Comparison of ENCODE assay signal across 11 cellular contexts in genomic region chr5:150645070-150645700, GRCh38. TPM values are rescaled to one million over a fixed set of nuclear protein-coding genes. Genes with fewer than 3 reads are reported as not detected.
A peak's percentile ranks its signal among the peaks of the same experiment; 100 is the strongest.
DNase-seq lines count a peak whose midpoint lies in the region; ATAC-seq and TF ChIP-seq lines count a peak whose summit lies in the region.
"Had no signal": no experiment of that assay in that cellular context is flagged by ENCODE, and none has a peak within 500 bp of the region (broad histone marks: within the 10 kb centered on the region; RNA-seq: fewer than 3 reads in every experiment).

No MANE protein-coding gene starts in this region.

- no peaks in the 10 kb centered on the region for H3K79me2 ChIP-seq in PC-9 (ENCODE audit: low read depth)
- peaks cover 17% of the 10 kb centered on the region for H3K79me2 ChIP-seq in trophoblast cell (ENCODE audit: control insufficient read depth, insufficient read depth, low read length, poor library complexity)

- H3K36me3 Mint-ChIP-seq in T-helper 2 cell treated with Interferon-gamma antibody and Interleukin-4, amounts not matched to agents 5 μg/mL and 100 μg/mL, for 36 hours (ENCODE audit: low read depth) = no peaks in the 10 kb centered on the region

- H3K4me1 ChIP-seq in PC-9 (replicated peaks; ENCODE audit: insufficient read depth) (peaks cover 48% of the 10 kb centered on the region), trophoblast cell (ENCODE audit: control insufficient read depth in 1 of 2, insufficient read depth in 2 of 2, low read length in 2 of 2) (peaks cover 40 to 51% of the 10 kb centered on the region in 2 experiments)

- peak overlapping the region; percentile 29 for H3K14ac ChIP-seq in trophoblast cell (ENCODE audit: low read length)

- H3K23ac ChIP-seq in trophoblast cell (ENCODE audit: low read length) = no peak overlapping the region

- peak; percentile 80 for DNase-seq in Caki2 (ENCODE audit: low read depth)
- DNase-seq in PC-9 = peak; percentile 42 to 43
- peak; percentile 90 for DNase-seq in fibroblast of the aortic adventitia (ENCODE audit: low read depth)
- DNase-seq in trophoblast cell = peak; percentile 73 to 81
- DNase-seq in NCI-H187 (lab: John Stamatoyannopoulos, UW) = no peak
- no peak for DNase-seq in T-helper 2 cell treated with Interferon-gamma antibody and Interleukin-4, amounts not matched to agents 5 μg/mL and 100 μg/mL, for 36 hours (ENCODE audit: low spot score)
- DNase-seq: DND-41, foreskin melanocyte, H9 had no signal

- H3K9me2 ChIP-seq in PC-9 (ENCODE audit: insufficient read depth) = no peaks in the 10 kb centered on the region

- POLR2A ChIA-PET in PC-9 (lab: Charles Lee; ENCODE audit: unreplicated experiment) = interaction anchor here (0.6 kb wide), 1 partner anchor 30 kb away, joined by 6 read pairs; no protein-coding TSS in a partner anchor

- CTCF ChIA-PET in PC-9 (lab: Charles Lee) = no interaction called here

- H3K27me3 ChIP-seq in PC-9 (ENCODE audit: insufficient read depth, low read depth) = no peaks in the 10 kb centered on the region
- no peaks in the 10 kb centered on the region for H3K27me3 ChIP-seq in trophoblast cell (ENCODE audit: insufficient read depth, low read length)

- TF ChIP-seq CTCF in PC-9 (conservative IDR thresholded peaks at IDR 0.05) = no peak
- no peak for TF ChIP-seq CTCF in fibroblast of the aortic adventitia (IDR thresholded peaks at IDR 0.05; ENCODE audit: insufficient read depth, low read length)

- H3K4me3 Mint-ChIP-seq in T-helper 2 cell treated with Interferon-gamma antibody and Interleukin-4, amounts not matched to agents 5 μg/mL and 100 μg/mL, for 36 hours = no peak overlapping the region

- no TSS peak for BruUV-seq in PC-9 (replicated peaks; lab: Mats Ljungman, UMichigan)

- no CpG with 5 or more reads among the region's 4 CpGs for WGBS in trophoblast cell (ENCODE audit: extremely low coverage, insufficient coverage, insufficient read length)

- no peaks in the 10 kb centered on the region for H4K20me1 ChIP-seq in PC-9 (ENCODE audit: insufficient read depth)

- H3K27me3 Mint-ChIP-seq in T-helper 2 cell treated with Interferon-gamma antibody and Interleukin-4, amounts not matched to agents 5 μg/mL and 100 μg/mL, for 36 hours (ENCODE audit: low read depth) = peaks cover 2% of the 10 kb centered on the region

- H2BK120ac ChIP-seq in trophoblast cell (ENCODE audit: insufficient read depth, low read length, poor library complexity) = peak overlapping the region; percentile 93

- no peaks in the 10 kb centered on the region for H3K9me3 Mint-ChIP-seq in T-helper 2 cell treated with Interferon-gamma antibody and Interleukin-4, amounts not matched to agents 5 μg/mL and 100 μg/mL, for 36 hours
- H3K9me3 Mint-ChIP-seq: H9 had no signal

- H2AK5ac ChIP-seq in trophoblast cell (ENCODE audit: low read length) = no peak overlapping the region

- no peak overlapping the region for H3K27ac Mint-ChIP-seq in T-helper 2 cell treated with Interferon-gamma antibody and Interleukin-4, amounts not matched to agents 5 μg/mL and 100 μg/mL, for 36 hours

- ATAC-seq in GM21576 (IDR thresholded peaks at IDR 0.05; ENCODE audit: unreplicated experiment) (no peak), HG03469 (IDR thresholded peaks at IDR 0.05; ENCODE audit: unreplicated experiment) (no peak)

- H4K91ac ChIP-seq in trophoblast cell (ENCODE audit: low read depth, low read length) = peak overlapping the region; percentile 69

- peak overlapping the region; percentile 25 for H4K8ac ChIP-seq in trophoblast cell (ENCODE audit: low read depth, low read length)

- peaks cover 26% of the 10 kb centered on the region for H3F3A ChIP-seq in PC-9 (ENCODE audit: insufficient read depth, low read depth)

- H2AFZ ChIP-seq in PC-9 (no peak overlapping the region), trophoblast cell (ENCODE audit: insufficient read depth, low read length, poor library complexity) (no peak overlapping the region)

- no peaks in the 10 kb centered on the region for H3K9me3 ChIP-seq in PC-9 (ENCODE audit: insufficient read depth, low read depth)
- no peaks in the 10 kb centered on the region for H3K9me3 ChIP-seq in trophoblast cell (ENCODE audit: insufficient read depth, low read depth, low read length)

- peak overlapping the region; percentile 51 for H2BK12ac ChIP-seq in trophoblast cell (ENCODE audit: low read length)

- H3K4me3 ChIP-seq in PC-9 (no peak overlapping the region), fibroblast of the aortic adventitia (ENCODE audit: low read depth, low read length) (no peak overlapping the region), trophoblast cell (ENCODE audit: low read depth, low read length) (no peak overlapping the region)

- H3K27ac ChIP-seq in PC-9 (no peak overlapping the region), trophoblast cell (ENCODE audit: low read depth, low read length) (peak overlapping the region; percentile 92)

- H3K4me1 Mint-ChIP-seq in T-helper 2 cell treated with Interferon-gamma antibody and Interleukin-4, amounts not matched to agents 5 μg/mL and 100 μg/mL, for 36 hours (ENCODE audit: low read depth) = no peaks in the 10 kb centered on the region

- intact Hi-C loops in PC-9 (cut with micrococcal nuclease; ENCODE audit: unreplicated experiment) = no loop called here

- no peak overlapping the region for H4K12ac ChIP-seq in trophoblast cell (ENCODE audit: low read depth, low read length)

- in situ Hi-C loops in Caki2 (cut with HindIII; ENCODE audit: low pct_unique_long_range_greater_than_20kb, low sequenced_read_pairs) = no loop called here

- no peak overlapping the region for H3K18ac ChIP-seq in trophoblast cell (ENCODE audit: low read length)

- H3K4ac ChIP-seq in trophoblast cell (ENCODE audit: low read depth, low read length) = peak overlapping the region; percentile 24

- H2BK5ac ChIP-seq in trophoblast cell (ENCODE audit: low read depth, low read length, poor library complexity) = peak overlapping the region; percentile 16

- H3K4me2 ChIP-seq in PC-9 = no peak overlapping the region; the same call in 1 of the 2 replicates
- peak overlapping the region; percentile 12 for H3K4me2 ChIP-seq in trophoblast cell (ENCODE audit: low read length)

- no peaks in the 10 kb centered on the region for H3K36me3 ChIP-seq in PC-9 (ENCODE audit: low read depth)
- peaks cover 25 to 26% of the 10 kb centered on the region in 2 experiments for H3K36me3 ChIP-seq in trophoblast cell (ENCODE audit: control insufficient read depth in 1 of 2, insufficient read depth in 2 of 2, low read length in 2 of 2)

- no peak overlapping the region for H3K9ac ChIP-seq in trophoblast cell (ENCODE audit: low read length)

- H3K79me1 ChIP-seq in trophoblast cell (ENCODE audit: low read length) = peaks cover 43% of the 10 kb centered on the region

RNA-seq across cellular contexts. Expression of gene SYNPO, which starts 4.7 kb away (rescaled TPM):
- total RNA-seq in Caki2 (2014; rRNA removed; shearing (Covaris generic); ENCODE audit: low replicate concordance) = 1.1 and 1.2 TPM in 2 replicates
- 1.8 and 2.0 TPM in 2 replicates for total RNA-seq in PC-9 (2021)
- total RNA-seq in fibroblast of the aortic adventitia (ENCODE audit: low replicate concordance) = 3.9 and 4.6 TPM in 2 replicates
- 52.3 and 58.9 TPM in 2 replicates for polyA plus RNA-seq in trophoblast cell (2013)

RNA-seq across cellular contexts. Expression of gene MYOZ3, which starts 15.9 kb away (rescaled TPM):
- total RNA-seq in Caki2 (2014; rRNA removed; shearing (Covaris generic); ENCODE audit: low replicate concordance) = not detected in 2 replicates
- 0.25 TPM in 1 of 2 replicates, not detected in the other for total RNA-seq in PC-9 (2021)
- total RNA-seq in fibroblast of the aortic adventitia (ENCODE audit: low replicate concordance) = 0.16 and 0.72 TPM in 2 replicates
- polyA plus RNA-seq in trophoblast cell (2013) = 9.5 and 10.0 TPM in 2 replicates

RNA-seq across cellular contexts. Expression of gene RBM22, which starts 55.7 kb away (rescaled TPM):
- total RNA-seq in Caki2 (2014; rRNA removed; shearing (Covaris generic); ENCODE audit: low replicate concordance) = 21.7 and 23.7 TPM in 2 replicates
- 49.7 and 57.3 TPM in 2 replicates for total RNA-seq in PC-9 (2021)
- 35.7 and 60.4 TPM in 2 replicates for total RNA-seq in fibroblast of the aortic adventitia (ENCODE audit: low replicate concordance)
- polyA plus RNA-seq in trophoblast cell (2013) = 50.4 and 51.3 TPM in 2 replicates

Comparison
In these comparisons a context has a peak if more than half of its experiments do, and no peak if none do; other contexts are left out.
1. DNase-seq: peak in Caki2 (single experiment), PC-9 (2 of 2), fibroblast of the aortic adventitia (single experiment) and trophoblast cell (2 of 2); none in NCI-H187 (0 of 2) and T-helper 2 cell treated with Interferon-gamma antibody and Interleukin-4, amounts not matched to agents 5 μg/mL and 100 μg/mL, for 36 hours (single experiment).